ENCODE assay signal across 16 cellular contexts in the genomic region with DNA sequence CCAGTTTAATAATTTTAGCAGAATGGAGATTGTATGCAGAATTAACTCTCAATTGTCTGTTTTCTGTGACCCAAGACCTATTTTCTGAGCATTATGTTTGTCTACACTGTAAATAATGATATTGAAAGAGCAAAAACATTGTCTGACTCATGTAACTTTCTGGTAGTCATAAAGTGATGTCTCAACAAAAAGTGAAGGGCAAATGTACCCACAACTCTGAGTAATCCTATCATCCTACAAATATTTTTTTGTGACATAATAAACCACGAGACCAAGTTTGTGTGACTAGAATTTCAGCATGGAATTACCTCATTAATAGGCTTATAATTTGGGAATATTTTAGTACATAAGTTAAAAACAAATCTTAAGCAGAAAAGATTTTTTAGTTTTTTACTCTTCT. TPM values are rescaled to one million over a fixed set of nuclear protein-coding genes. Genes with fewer than 3 reads are reported as not detected.
DNase-seq lines count a peak whose midpoint lies in the region; ATAC-seq and TF ChIP-seq lines count a peak whose summit lies in the region.
"Had no signal": no experiment of that assay in that cellular context is flagged by ENCODE, and none has a peak within 500 bp of the region (broad histone marks: within the 10 kb centered on the region; RNA-seq: fewer than 3 reads in every experiment).

No MANE protein-coding gene starts in this region.

- no peaks in the 10 kb centered on the region for H3K9me3 Mint-ChIP-seq in activated T-helper 17 cell treated with anti-CD3 and anti-CD28 coated beads, Interleukin-2, amount 50 U/mL, for 72 hours
- H3K9me3 Mint-ChIP-seq: memory B cell, type B pancreatic cell had no signal

- DNase-seq in HCEC 1CT (peak; percentile 93), iris pigment epithelial cell (ENCODE audit: low read depth) (peak; percentile 91), SHP77 treated with DMSO at 0.1 percent for 48 hours (lab: John Stamatoyannopoulos, UW) (no peak), heart right ventricle (no peak)
- DNase-seq: activated T-cell treated with anti-CD3 and anti-CD28 coated beads for 4 hours, NCI-H187 treated with DMSO at 0.1 percent for 48 hours had no signal

- peak; percentile 83 for ATAC-seq in activated T-helper 17 cell treated with anti-CD3 and anti-CD28 coated beads, Interleukin-2, amount 50 U/mL, for 72 hours (replicated peaks)
- ATAC-seq in HG03432 (IDR thresholded peaks at IDR 0.05; ENCODE audit: unreplicated experiment) (no peak), heart right ventricle (no peak), HG03460 (IDR thresholded peaks at IDR 0.05; ENCODE audit: unreplicated experiment) (no peak)
- ATAC-seq: gastroesophageal sphincter had no signal

- H3K79me2 ChIP-seq in ACC112 (ENCODE audit: control insufficient read depth, insufficient read depth, low read length, unreplicated experiment): no peaks in the 10 kb centered on the region

- TF ChIP-seq CTCF in heart right ventricle (IDR thresholded peaks at IDR 0.05): no peak

- H3K9me3 ChIP-seq in heart right ventricle: no peaks in the 10 kb centered on the region
- H3K9me3 ChIP-seq: gastroesophageal sphincter, right atrium auricular region had no signal

- no peak overlapping the region for H3K4me3 Mint-ChIP-seq in activated T-helper 17 cell treated with anti-CD3 and anti-CD28 coated beads, Interleukin-2, amount 50 U/mL, for 72 hours
- H3K4me3 Mint-ChIP-seq: brain; CD4-positive, CD25-positive, alpha-beta regulatory T cell; memory B cell; type B pancreatic cell had no signal

- H3K27me3 ChIP-seq in ACC112 (ENCODE audit: insufficient read depth, low read length) (no peaks in the 10 kb centered on the region), heart right ventricle (no peaks in the 10 kb centered on the region)
- H3K27me3 ChIP-seq: gastroesophageal sphincter, right atrium auricular region had no signal

- H2AFZ ChIP-seq in ACC112 (ENCODE audit: low read length, unreplicated experiment): no peak overlapping the region

- H3K4me3 ChIP-seq in ACC112 (ENCODE audit: low read depth, low read length): no peak overlapping the region
- H3K4me3 ChIP-seq in heart right ventricle: no peak overlapping the region
- H3K4me3 ChIP-seq: gastroesophageal sphincter, right atrium auricular region had no signal

- WGBS in heart right ventricle, 2 donors: 75 to 79% methylated on average over 1 of the region's 1 CpG

- H3K4me1 Mint-ChIP-seq in activated T-helper 17 cell treated with anti-CD3 and anti-CD28 coated beads, Interleukin-2, amount 50 U/mL, for 72 hours: peaks cover 22% of the 10 kb centered on the region

- H3K27ac ChIP-seq in ACC112 (ENCODE audit: low read depth, low read length) (peak overlapping the region; percentile 93), heart right ventricle (peak overlapping the region in 1 of 10 donors; percentile 7)
- H3K27ac ChIP-seq: gastroesophageal sphincter, right atrium auricular region had no signal

- H3K27me3 Mint-ChIP-seq in activated T-helper 17 cell treated with anti-CD3 and anti-CD28 coated beads, Interleukin-2, amount 50 U/mL, for 72 hours: no peaks in the 10 kb centered on the region
- H3K27me3 Mint-ChIP-seq: CD4-positive, CD25-positive, alpha-beta regulatory T cell; memory B cell; type B pancreatic cell had no signal

- no peaks in the 10 kb centered on the region for H3K36me3 Mint-ChIP-seq in activated T-helper 17 cell treated with anti-CD3 and anti-CD28 coated beads, Interleukin-2, amount 50 U/mL, for 72 hours (ENCODE audit: low read depth)
- H3K36me3 Mint-ChIP-seq: CD4-positive, CD25-positive, alpha-beta regulatory T cell; memory B cell; type B pancreatic cell had no signal

- peak overlapping the region; percentile 41 for H3K27ac Mint-ChIP-seq in activated T-helper 17 cell treated with anti-CD3 and anti-CD28 coated beads, Interleukin-2, amount 50 U/mL, for 72 hours
- H3K27ac Mint-ChIP-seq: CD4-positive, CD25-positive, alpha-beta regulatory T cell; memory B cell; type B pancreatic cell had no signal

- 0 out of 2 replicates have a peak, but pooled peaks cover 11% of the 10 kb centered on the region for H3K36me3 ChIP-seq in ACC112 (ENCODE audit: insufficient read depth, low read length)
- peaks cover 0 to 86% (median 10%) of the 10 kb centered on the region in 9 donors for H3K36me3 ChIP-seq in heart right ventricle

- intact Hi-C loops in heart right ventricle (cut with DNase I): loop anchor here in 3 of 10 donors (10.0 kb wide), 2 partner anchors 49 to 99 kb away; no protein-coding TSS in a partner anchor

- peaks cover 25% of the 10 kb centered on the region for H3K4me1 ChIP-seq in ACC112 (ENCODE audit: control insufficient read depth, insufficient read depth, low read length, unreplicated experiment)
- H3K4me1 ChIP-seq in heart right ventricle: peaks cover 0 to 26% (median 17%) of the 10 kb centered on the region in 9 donors

RNA-seq across cellular contexts. Expression of gene ABHD10, which starts 15.4 kb away (rescaled TPM):
- 10 to 100 TPM; 63.3 to 84.9 TPM for total RNA-seq in activated T-helper 17 cell treated with anti-CD3 and anti-CD28 coated beads, Interleukin-2, amount 50 U/mL, for 72 hours
- 10 to 100 TPM; 42.5 to 57.8 (median 50.1) TPM for total RNA-seq in heart right ventricle
- polyA plus RNA-seq in heart right ventricle: 10 to 100 TPM; 10.5 to 51.1 TPM

RNA-seq across cellular contexts. Expression of gene TAGLN3, which starts 35.3 kb away (rescaled TPM):
- 1 to 10 TPM in 1 of 2 donors, under 1 TPM in 1; 0.56 to 7.1 TPM for total RNA-seq in activated T-helper 17 cell treated with anti-CD3 and anti-CD28 coated beads, Interleukin-2, amount 50 U/mL, for 72 hours
- 1 to 10 TPM in 2 of 10 donors, under 1 TPM in 5, not detected in 3; 0.36 to 1.1 (median 0.58) TPM for total RNA-seq in heart right ventricle
- under 1 TPM; 0.10 to 0.66 TPM for polyA plus RNA-seq in heart right ventricle
- total RNA-seq: CD4-positive, CD25-positive, alpha-beta regulatory T cell; right atrium auricular region had no signal
- polyA plus RNA-seq: CD4-positive, CD25-positive, alpha-beta regulatory T cell had no signal

Comparison
In these comparisons a context has a peak if more than half of its experiments do, and no peak if none do; other contexts are left out.
1. DNase-seq: peak in HCEC 1CT (single experiment) and iris pigment epithelial cell (single experiment); none in SHP77 treated with DMSO at 0.1 percent for 48 hours (single experiment) and heart right ventricle (0 of 2).